24 cellular contexts compared by ENCODE assay signal in genomic region chr2:120878970-120879369, GRCh38.
DNase-seq lines count a peak whose midpoint lies in the region; ATAC-seq, FAIRE-seq and TF ChIP-seq lines count a peak whose summit lies in the region.
"Had no signal": no experiment of that assay in that cellular context is flagged by ENCODE, and none has a peak within 500 bp of the region (broad histone marks: within the 10 kb centered on the region; RNA-seq: fewer than 3 reads in every experiment).

No MANE protein-coding gene starts in this region.

- H3K27me3 ChIP-seq in bronchial epithelial cell (ENCODE audit: control insufficient read depth, insufficient read depth, low read length) = peaks cover 3% of the 10 kb centered on the region
- H3K27me3 ChIP-seq: gastroesophageal sphincter, Peyer's patch, thyroid gland had no signal

- FAIRE-seq in bronchial epithelial cell (lab: Jason Lieb, UNC) = no peak
- FAIRE-seq: H54, small intestine had no signal

- no peaks in the 10 kb centered on the region for H3K9me3 Mint-ChIP-seq in neural crest cell
- H3K9me3 Mint-ChIP-seq in T-helper 2 cell treated with Interferon-gamma antibody and Interleukin-4, amounts not matched to agents 5 μg/mL and 100 μg/mL, for 36 hours = no peaks in the 10 kb centered on the region
- H3K9me3 Mint-ChIP-seq: activated naive CD4-positive, alpha-beta T cell treated with anti-CD3 and anti-CD28 coated beads for 36 hours; CD4-positive, alpha-beta memory T cell; natural killer cell had no signal

- DNase-seq in DMS79 (lab: John Stamatoyannopoulos, UW) (peak; percentile 57), NCI-H187 treated with DMSO at 0.1 percent for 48 hours (lab: John Stamatoyannopoulos, UW) (peak; percentile 46), bronchial epithelial cell (ENCODE audit: low read depth) (peak; percentile 10), neural crest cell (ENCODE audit: low read depth, low spot score) (no peak), NCI-H1105 (lab: John Stamatoyannopoulos, UW) (no peak)
- no peak for DNase-seq in T-helper 2 cell treated with Interferon-gamma antibody and Interleukin-4, amounts not matched to agents 5 μg/mL and 100 μg/mL, for 36 hours (ENCODE audit: low spot score)
- DNase-seq: activated CD8-positive, alpha-beta T cell treated with anti-CD3 and anti-CD28 coated beads, Interleukin-2, amount 10 ng/mL, durations not matched to agents 7 days and 5 days; activated naive CD4-positive, alpha-beta T cell treated with anti-CD3 and anti-CD28 coated beads for 36 hours; activated T-cell treated with anti-CD3 and anti-CD28 coated beads, Interleukin-2, amount 50 U/mL, for 1 hour; CD4-positive, alpha-beta memory T cell; central memory CD4-positive, alpha-beta T cell; left cardiac atrium; natural killer cell; NCI-H1092; Peyer's patch; small intestine; stimulated activated naive CD4-positive, alpha-beta T cell treated with Interleukin-2 at 50 U/mL for 16 hours; T1000; thyroid gland had no signal

- no peaks in the 10 kb centered on the region for H3K36me3 Mint-ChIP-seq in neural crest cell (ENCODE audit: low read depth)
- H3K36me3 Mint-ChIP-seq in T-helper 2 cell treated with Interferon-gamma antibody and Interleukin-4, amounts not matched to agents 5 μg/mL and 100 μg/mL, for 36 hours (ENCODE audit: low read depth) = no peaks in the 10 kb centered on the region
- H3K36me3 Mint-ChIP-seq: CD4-positive, alpha-beta memory T cell; natural killer cell had no signal

- TF ChIP-seq CTCF in bronchial epithelial cell (IDR thresholded peaks at IDR 0.05; ENCODE audit: insufficient read depth, low read length, severe bottlenecking) (no peak), neural crest cell (conservative IDR thresholded peaks at IDR 0.05) (no peak)

- no peak overlapping the region for H3K27ac Mint-ChIP-seq in neural crest cell (ENCODE audit: unreplicated experiment)
- H3K27ac Mint-ChIP-seq in T-helper 2 cell treated with Interferon-gamma antibody and Interleukin-4, amounts not matched to agents 5 μg/mL and 100 μg/mL, for 36 hours = no peak overlapping the region
- H3K27ac Mint-ChIP-seq: activated CD8-positive, alpha-beta T cell treated with anti-CD3 and anti-CD28 coated beads, Interleukin-2, amount 10 ng/mL, durations not matched to agents 7 days and 5 days; activated naive CD4-positive, alpha-beta T cell treated with anti-CD3 and anti-CD28 coated beads for 36 hours; CD4-positive, alpha-beta memory T cell; natural killer cell had no signal

- peak overlapping the region; percentile 27 for H3K4me3 Mint-ChIP-seq in neural crest cell
- no peak overlapping the region for H3K4me3 Mint-ChIP-seq in T-helper 2 cell treated with Interferon-gamma antibody and Interleukin-4, amounts not matched to agents 5 μg/mL and 100 μg/mL, for 36 hours
- H3K4me3 Mint-ChIP-seq: activated CD8-positive, alpha-beta T cell treated with anti-CD3 and anti-CD28 coated beads, Interleukin-2, amount 10 ng/mL, durations not matched to agents 7 days and 5 days; activated naive CD4-positive, alpha-beta T cell treated with anti-CD3 and anti-CD28 coated beads for 36 hours; CD4-positive, alpha-beta memory T cell; natural killer cell had no signal

- no peak overlapping the region for H3K4me3 ChIP-seq in bronchial epithelial cell (ENCODE audit: low read depth, low read length)
- H3K4me3 ChIP-seq: gastroesophageal sphincter, Peyer's patch, prostate gland, thyroid gland had no signal

- H3K36me3 ChIP-seq in bronchial epithelial cell (ENCODE audit: control insufficient read depth, insufficient read depth, low read length) = no peaks in the 10 kb centered on the region
- H3K36me3 ChIP-seq: gastroesophageal sphincter, Peyer's patch, prostate gland, thyroid gland had no signal

- no peak for ATAC-seq in GM21529 (IDR thresholded peaks at IDR 0.05; ENCODE audit: unreplicated experiment)
- ATAC-seq: activated CD4-positive, CD25-positive, alpha-beta regulatory T cell treated with anti-CD3 and anti-CD28 coated beads, Interleukin-2, amount 50 U/mL, for 24 hours; activated CD8-positive, alpha-beta T cell treated with anti-CD3 and anti-CD28 coated beads, Interleukin-2, amount 10 ng/mL, durations not matched to agents 7 days and 5 days; natural killer cell had no signal

- peaks cover 5% of the 10 kb centered on the region for H3K27me3 Mint-ChIP-seq in neural crest cell (ENCODE audit: low read depth)
- H3K27me3 Mint-ChIP-seq in T-helper 2 cell treated with Interferon-gamma antibody and Interleukin-4, amounts not matched to agents 5 μg/mL and 100 μg/mL, for 36 hours (ENCODE audit: low read depth) = no peaks in the 10 kb centered on the region

- H3K4me1 Mint-ChIP-seq in neural crest cell = peaks cover 53% of the 10 kb centered on the region
- H3K4me1 Mint-ChIP-seq in T-helper 2 cell treated with Interferon-gamma antibody and Interleukin-4, amounts not matched to agents 5 μg/mL and 100 μg/mL, for 36 hours (ENCODE audit: low read depth) = no peaks in the 10 kb centered on the region
- H3K4me1 Mint-ChIP-seq: CD4-positive, alpha-beta memory T cell; natural killer cell had no signal

Comparison
In these comparisons a context has a peak if more than half of its experiments do, and no peak if none do; other contexts are left out.
1. DNase-seq: peak in DMS79 (single experiment), NCI-H187 treated with DMSO at 0.1 percent for 48 hours (single experiment) and bronchial epithelial cell (single experiment); none in neural crest cell (single experiment), T-helper 2 cell treated with Interferon-gamma antibody and Interleukin-4, amounts not matched to agents 5 μg/mL and 100 μg/mL, for 36 hours (single experiment) and NCI-H1105 (single experiment).